ENCODE assay signal across 24 cellular contexts in the genomic region with DNA sequence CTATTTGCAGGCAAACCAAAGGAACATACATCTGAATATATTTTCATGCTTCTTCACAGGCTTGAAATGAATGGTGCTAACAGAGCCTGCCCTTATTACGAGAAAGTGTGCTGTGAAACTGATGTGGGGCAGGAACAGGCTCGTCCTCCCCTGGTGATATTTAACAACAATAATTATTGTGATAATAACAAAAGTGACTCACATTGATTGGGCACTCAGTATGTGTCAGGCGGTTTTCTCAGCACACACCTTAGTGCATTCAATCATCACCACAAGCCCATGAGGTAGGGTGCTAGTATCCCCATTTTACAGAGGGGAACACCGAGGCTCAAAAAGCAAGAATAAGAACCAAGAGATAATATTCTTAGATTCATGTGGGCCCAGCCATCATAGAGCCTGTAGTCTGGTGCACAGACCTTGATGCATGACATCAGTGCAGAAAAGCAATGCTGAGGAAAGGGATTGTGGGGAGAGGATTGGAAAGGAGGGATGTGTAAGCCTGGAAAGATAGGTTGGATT. TPM values are rescaled to one million over a fixed set of nuclear protein-coding genes. Genes with fewer than 3 reads are reported as not detected.
A peak's percentile ranks its signal among the peaks of the same experiment; 100 is the strongest.
DNase-seq lines count a peak whose midpoint lies in the region; ATAC-seq, FAIRE-seq and TF ChIP-seq lines count a peak whose summit lies in the region.
"Had no signal": no experiment of that assay in that cellular context is flagged by ENCODE, and none has a peak within 500 bp of the region (broad histone marks: within the 10 kb centered on the region; RNA-seq: fewer than 3 reads in every experiment).

No MANE protein-coding gene starts in this region.

- H3K4me2 ChIP-seq in K562 (ENCODE audit: insufficient read depth, low read length) = no peak overlapping the region

- intact Hi-C loops in K562 (cut with micrococcal nuclease) = no loop called here

- no peaks in the 10 kb centered on the region for H3K9me3 ChIP-seq in CD4-positive, CD25-positive, alpha-beta regulatory T cell (ENCODE audit: control insufficient read depth in 2 of 2, low read length in 2 of 2)
- H3K9me3 ChIP-seq in K562 (replicated peaks; ENCODE audit: control insufficient read depth, insufficient read depth, low read depth, low read length) (no peaks in the 10 kb centered on the region), Peyer's patch (no peaks in the 10 kb centered on the region)
- H3K9me3 ChIP-seq: Caco-2 had no signal

- no peaks in the 10 kb centered on the region for H4K20me1 ChIP-seq in K562 (replicated peaks; ENCODE audit: control insufficient read depth, insufficient read depth, low read length)

- H3K36me3 Mint-ChIP-seq in CD4-positive, CD25-positive, alpha-beta regulatory T cell = no peaks in the 10 kb centered on the region
- no peaks in the 10 kb centered on the region for H3K36me3 Mint-ChIP-seq in neural crest cell (ENCODE audit: low read depth)
- H3K36me3 Mint-ChIP-seq: CD8-positive, alpha-beta T cell had no signal

- TF ChIP-seq EP300 in K562 (IDR thresholded peaks at IDR 0.05; ENCODE audit: low read length) = no peak

- H3K9me1 ChIP-seq in K562 (ENCODE audit: control insufficient read depth, insufficient read depth, low read length) = no peaks in the 10 kb centered on the region

- TF ChIP-seq RAD21 in K562 (CRISPR knock-in tag; conservative IDR thresholded peaks at IDR 0.05 in 1 of 2, IDR thresholded peaks at IDR 0.05 in 1 of 2) = no peak

- CTCF ChIA-PET in K562 (lab: Yijun Ruan, JAX; ENCODE audit: low intra/inter-chr PET ratio) = no interaction called here

- no TSS peak for BruUV-seq in K562 (replicated peaks; lab: Mats Ljungman, UMichigan)

- H3K79me2 ChIP-seq in K562 (ENCODE audit: control insufficient read depth, insufficient read depth, low read length) = no peaks in the 10 kb centered on the region

- TF ChIP-seq POLR2A in K562 (conservative IDR thresholded peaks at IDR 0.05) (no peak), Peyer's patch (IDR thresholded peaks at IDR 0.05) (no peak)

- no peaks in the 10 kb centered on the region for H3K4me1 ChIP-seq in CD4-positive, CD25-positive, alpha-beta regulatory T cell (ENCODE audit: control insufficient read depth, insufficient read depth, low read length, poor library complexity, severe bottlenecking)
- peaks cover 0 to 1% of the 10 kb centered on the region in 2 experiments; a peak in 1 of 5 replicates for H3K4me1 ChIP-seq in K562 (replicated peaks in 1 of 2; ENCODE audit: control insufficient read depth in 2 of 2, insufficient read depth in 2 of 2, low read length in 2 of 2)
- H3K4me1 ChIP-seq in Peyer's patch = no peaks in the 10 kb centered on the region
- H3K4me1 ChIP-seq: Caco-2 had no signal

- WGBS in K562 (ENCODE audit: insufficient coverage, low coverage, missing lambda C conversion rate) = 64% methylated on average over 4 of the region's 4 CpGs

- H3K9me3 Mint-ChIP-seq in CD4-positive, CD25-positive, alpha-beta regulatory T cell = peaks cover 0 to 1% (median 0%) of the 10 kb centered on the region in 7 donors
- H3K9me3 Mint-ChIP-seq in neural crest cell = no peaks in the 10 kb centered on the region
- H3K9me3 Mint-ChIP-seq: CD8-positive, alpha-beta T cell had no signal

- peaks cover 0 to 5% (median 0%) of the 10 kb centered on the region in 4 donors for H3K4me1 Mint-ChIP-seq in CD4-positive, CD25-positive, alpha-beta regulatory T cell
- no peaks in the 10 kb centered on the region for H3K4me1 Mint-ChIP-seq in neural crest cell

- no peak overlapping the region for H3K9ac ChIP-seq in K562 (ENCODE audit: insufficient read depth in 1 of 2, low read depth in 2 of 2, low read length in 2 of 2)

- H3K27ac ChIP-seq in CD4-positive, CD25-positive, alpha-beta regulatory T cell (ENCODE audit: insufficient read depth, low read length, poor library complexity, severe bottlenecking) = no peak overlapping the region
- H3K27ac ChIP-seq in K562 (ENCODE audit: extremely low read depth, low read depth, low read length) (no peak overlapping the region), Peyer's patch (no peak overlapping the region)

- H3K36me3 ChIP-seq in CD4-positive, CD25-positive, alpha-beta regulatory T cell (ENCODE audit: control insufficient read depth, insufficient read depth, low read length) = no peaks in the 10 kb centered on the region
- H3K36me3 ChIP-seq in K562 (ENCODE audit: control insufficient read depth, insufficient read depth, low read length) = no peaks in the 10 kb centered on the region
- H3K36me3 ChIP-seq in Peyer's patch = no peaks in the 10 kb centered on the region

- POLR2A ChIA-PET in K562 (lab: Yijun Ruan, JAX) = interaction anchor here (0.8 to 1.3 kb wide), 3 partner anchors 9 to 253 kb away, joined by 3 to 6 read pairs (median 4); a partner anchor contains a TSS

- no peak overlapping the region for H3K4me3 Mint-ChIP-seq in CD4-positive, CD25-positive, alpha-beta regulatory T cell
- H3K4me3 Mint-ChIP-seq in neural crest cell = no peak overlapping the region
- H3K4me3 Mint-ChIP-seq: CD8-positive, alpha-beta T cell had no signal

- no peak for ATAC-seq in CD4-positive, CD25-positive, alpha-beta regulatory T cell (ENCODE audit: low read depth in 2 of 2)
- ATAC-seq in K562 (no peak), esophagus mucosa (peak; percentile 58)
- ATAC-seq: CD8-positive, alpha-beta T cell had no signal

- no peak for DNase-seq in CD4-positive, CD25-positive, alpha-beta regulatory T cell
- DNase-seq in K562 (ENCODE audit: extremely low read depth in 1 of 4, low spot score in 3 of 4) (no peak), neural crest cell (ENCODE audit: low read depth, low spot score) (no peak), NCI-H526 (lab: John Stamatoyannopoulos, UW) (no peak), Peyer's patch (no peak), DMS79 treated with DMSO at 0.1 percent for 48 hours (lab: John Stamatoyannopoulos, UW) (no peak)
- DNase-seq: C1 segment of cervical spinal cord; CD8-positive, alpha-beta T cell; DMS79; GF-D8; H7; KG1; MM.1S; NCI-H1048; NCI-H1417 treated with DMSO at 0.1 percent for 48 hours; NCI-H1694 treated with DMSO at 0.1 percent for 48 hours; NCI-H2081; NCI-H2227 treated with DMSO at 0.1 percent for 48 hours; NCI-H69; SHP77 treated with DMSO at 0.1 percent for 48 hours had no signal

- FAIRE-seq in K562 (lab: Jason Lieb, UNC) = no peak
- FAIRE-seq: A204.1, GM12892 had no signal

- no peak overlapping the region for H2AFZ ChIP-seq in K562 (ENCODE audit: low read depth, low read length)

- H3K27me3 Mint-ChIP-seq in CD4-positive, CD25-positive, alpha-beta regulatory T cell = peaks cover 5% of the 10 kb centered on the region
- peaks cover 4% of the 10 kb centered on the region for H3K27me3 Mint-ChIP-seq in neural crest cell (ENCODE audit: low read depth)

- TF ChIP-seq CTCF in K562 (IDR thresholded peaks at IDR 0.05 in 2 of 3, conservative IDR thresholded peaks at IDR 0.05 in 1 of 3; ENCODE audit: insufficient read depth in 2 of 3, low read depth in 1 of 3, low read length in 3 of 3) (no peak), neural crest cell (conservative IDR thresholded peaks at IDR 0.05) (no peak), Peyer's patch (IDR thresholded peaks at IDR 0.05) (no peak)

- no peak overlapping the region for H3K4me3 ChIP-seq in CD4-positive, CD25-positive, alpha-beta regulatory T cell (ENCODE audit: low read depth, low read length)
- H3K4me3 ChIP-seq in K562 (no peak overlapping the region), Peyer's patch (no peak overlapping the region)

- peak overlapping the region in 2 of 3 donors; percentile 6 to 53 for H3K27ac Mint-ChIP-seq in CD4-positive, CD25-positive, alpha-beta regulatory T cell
- peak overlapping the region; percentile 5 for H3K27ac Mint-ChIP-seq in neural crest cell (ENCODE audit: unreplicated experiment)
- H3K27ac Mint-ChIP-seq: CD8-positive, alpha-beta T cell had no signal

- H3K27me3 ChIP-seq in CD4-positive, CD25-positive, alpha-beta regulatory T cell (ENCODE audit: control insufficient read depth, insufficient read depth, low read length) = no peaks in the 10 kb centered on the region
- H3K27me3 ChIP-seq in K562 (ENCODE audit: control insufficient read depth in 2 of 2, insufficient read depth in 2 of 2, low read length in 2 of 2) (no peaks in the 10 kb centered on the region), Peyer's patch (no peaks in the 10 kb centered on the region)

- in situ Hi-C loops in K562 (cut with MboI) = no loop called here

TF ChIP-seq in K562, 482 proteins besides CTCF, POLR2A, EP300 and RAD21 (continues in another document):
- peak; percentile 92 for TF ChIP-seq RBM25 (IDR thresholded peaks at IDR 0.05; ENCODE audit: low read depth, low read length, severe bottlenecking)
- peak; percentile 60; the same call in 1 of the 2 replicates for TF ChIP-seq HDAC2 (IDR thresholded peaks at IDR 0.05)
- TF ChIP-seq RCOR1 (IDR thresholded peaks at IDR 0.05; ENCODE audit: borderline replicate concordance in 1 of 2, low read depth in 2 of 2, low read length in 2 of 2) = peak in 1 of 2 experiments; percentile 71; a peak in 1 of 4 replicates
- TF ChIP-seq KDM1A (IDR thresholded peaks at IDR 0.05) = peak; percentile 55 to 76; a peak in 3 of 4 replicates

RNA-seq across cellular contexts. Expression of a gene that starts 18.1 kb away (rescaled TPM):
- 19.4 TPM for total RNA-seq in CD4-positive, CD25-positive, alpha-beta regulatory T cell
- polyA plus RNA-seq in CD4-positive, CD25-positive, alpha-beta regulatory T cell = 10 to 100 TPM in 2 of 4 donors, 1 to 10 TPM in 2; 8.0 to 23.0 (median 12.1) TPM
- 16.7 and 29.4 TPM in 2 replicates for total RNA-seq in K562 (2011; cell fraction: chromatin; rRNA removed; ENCODE audit: low replicate concordance)
- 12.8 and 14.3 TPM in 2 replicates for total RNA-seq in K562 (2011; cell fraction: nucleolus; rRNA removed)
- 20.2 and 24.8 TPM in 2 replicates for total RNA-seq in K562 (2011; cell fraction: nucleoplasm; rRNA removed)
- total RNA-seq in K562 (2014; rRNA removed) (19.3 and 20.3 TPM in 2 replicates), K562 (2014; rRNA removed; fragmentation: Illumina TruSeq; extraction: Trizol) (20.2 and 22.6 TPM in 2 replicates), K562 (2015; rRNA removed; fragmentation: Illumina TruSeq; extraction: Trizol) (31.1 and 31.5 TPM in 2 replicates), K562 (2021) (17.9 and 22.0 TPM in 2 replicates), esophagus mucosa (24.3 TPM), neural crest cell (121 and 126 TPM in 2 replicates), Peyer's patch (10 to 100 TPM; 21.0 to 57.8 (median 27.3) TPM)
- polyA plus RNA-seq in K562 (2011; rRNA removed) (31.6 and 35.6 TPM in 2 replicates), K562 (2014; fragmentation: Illumina TruSeq; extraction: Trizol) (22.0 and 24.6 TPM in 2 replicates), K562 (2014; fragmentation: Nextera tagmentation; extraction: Ambion mirVana) (10 to 100 TPM; 10.1 to 10.8 TPM), K562 (2014; rRNA removed) (23.8 and 26.7 TPM in 2 replicates)
- polyA plus RNA-seq in K562 (2011; cell fraction: cytosol; rRNA removed) = 12.4 and 22.2 TPM in 2 replicates
- polyA plus RNA-seq in K562 (2011; cell fraction: nucleus; rRNA removed) = 56.7 and 79.6 TPM in 2 replicates
- polyA plus RNA-seq in K562 (2012) = 18.4 and 19.0 TPM in 2 replicates
- 29.3 and 39.7 TPM in 2 replicates for polyA minus RNA-seq in K562 (2011; rRNA and poly(A)+ RNA removed)
- 8.3 and 10.8 TPM in 2 replicates for polyA minus RNA-seq in K562 (2011; cell fraction: cytosol; rRNA and poly(A)+ RNA removed)
- polyA minus RNA-seq in K562 (2011; cell fraction: nucleus; rRNA and poly(A)+ RNA removed) = 14.5 and 37.8 TPM in 2 replicates
